Comparison of ENCODE assay signal across 10 cellular contexts in genomic region chr6:89035252-89036106, GRCh38. TPM values are rescaled to one million over a fixed set of nuclear protein-coding genes. Genes with fewer than 3 reads are reported as not detected.
DNase-seq lines count a peak whose midpoint lies in the region; ATAC-seq and TF ChIP-seq lines count a peak whose summit lies in the region.
"Had no signal": no experiment of that assay in that cellular context is flagged by ENCODE, and none has a peak within 500 bp of the region (broad histone marks: within the 10 kb centered on the region; RNA-seq: fewer than 3 reads in every experiment).

No MANE protein-coding gene starts in this region.

- WGBS in lung, 2 donors: 36 to 56% methylated on average over 14 of the region's 14 CpGs

- no peak overlapping the region for H3K4me3 Mint-ChIP-seq in activated T-cell treated with anti-CD3 and anti-CD28 coated beads, Interleukin-2, amount 50 U/mL, for 72 hours
- H3K4me3 Mint-ChIP-seq: activated B cell treated with CpG ODN at 0.5 μM for 24 hours; CD4-positive, CD25-positive, alpha-beta regulatory T cell had no signal

- H3K27ac ChIP-seq in lung (ENCODE audit: low read depth in 1 of 2, low read length in 1 of 2) (peak overlapping the region; percentile 85 to 96), upper lobe of right lung (peak overlapping the region; percentile 91)

- DNase-seq in activated T-cell treated with anti-CD3 and anti-CD28 coated beads, Interleukin-2, amount 50 U/mL, for 72 hours: no peak
- DNase-seq in activated T-cell treated with anti-CD3 and anti-CD28 coated beads for 4 hours (no peak), cardiac fibroblast (ENCODE audit: low read depth in 2 of 2) (peak; percentile 99 to 100), lung (ENCODE audit: low spot score) (peak; percentile 83), upper lobe of right lung (peak; percentile 78), GM13977 (ENCODE audit: low spot score) (no peak)
- DNase-seq in stimulated activated CD4-positive, alpha-beta T cell treated with anti-CD3 and anti-CD28 coated beads, Interleukin-2, amount 100 ng/mL, for 48 hours: no peak
- DNase-seq: activated B cell treated with CpG ODN at 0.5 μM for 24 hours; CD4-positive, CD25-positive, alpha-beta regulatory T cell had no signal

- no peaks in the 10 kb centered on the region for H3K27me3 Mint-ChIP-seq in activated T-cell treated with anti-CD3 and anti-CD28 coated beads, Interleukin-2, amount 50 U/mL, for 72 hours (ENCODE audit: low read depth)
- H3K27me3 Mint-ChIP-seq: CD4-positive, CD25-positive, alpha-beta regulatory T cell had no signal

- H3K4me3 ChIP-seq in cardiac fibroblast (replicated peaks in 1 of 2; ENCODE audit: low read depth in 2 of 2, low read length in 2 of 2) (peak overlapping the region; percentile 4 to 6), lung (no peak overlapping the region), upper lobe of right lung (peak overlapping the region; percentile 31)

- no peaks in the 10 kb centered on the region for H3K36me3 ChIP-seq in lung (ENCODE audit: control insufficient read depth in 2 of 2, insufficient read depth in 2 of 2, low read length in 2 of 2)
- no peaks in the 10 kb centered on the region for H3K36me3 ChIP-seq in upper lobe of right lung

- H3K9me3 ChIP-seq in lung (ENCODE audit: control insufficient read depth in 2 of 2, insufficient read depth in 1 of 2, low read length in 1 of 2) (peaks cover 0 to 4% of the 10 kb centered on the region in 2 donors), upper lobe of right lung (no peaks in the 10 kb centered on the region)

- H3K9me3 Mint-ChIP-seq in activated T-cell treated with anti-CD3 and anti-CD28 coated beads, Interleukin-2, amount 50 U/mL, for 72 hours: peaks cover 14 to 15% of the 10 kb centered on the region in 2 donors

- in situ Hi-C loops in GM13977 (cut with MboI; ENCODE audit: low pct_unique_long_range_greater_than_20kb, low sequenced_read_pairs, unreplicated experiment): no loop called here

- H3K4me1 ChIP-seq in lung (ENCODE audit: control insufficient read depth in 2 of 2, insufficient read depth in 2 of 2, low read length in 2 of 2) (peaks cover 2 to 3% of the 10 kb centered on the region in 2 donors), upper lobe of right lung (peaks cover 27% of the 10 kb centered on the region)

- intact Hi-C loops in upper lobe of right lung (cut with DNase I): no loop called here

- ATAC-seq in activated T-cell treated with anti-CD3 and anti-CD28 coated beads, Interleukin-2, amount 50 U/mL, for 72 hours (replicated peaks in 1 of 2): no peak
- ATAC-seq in lung (ENCODE audit: insufficient read depth, low FRiP score) (peak; percentile 83), upper lobe of right lung (peak; percentile 84), GM21381 (IDR thresholded peaks at IDR 0.05; ENCODE audit: unreplicated experiment) (no peak)

- H3K27me3 ChIP-seq in lung (ENCODE audit: control insufficient read depth, insufficient read depth): no peaks in the 10 kb centered on the region
- no peaks in the 10 kb centered on the region for H3K27me3 ChIP-seq in upper lobe of right lung

- TF ChIP-seq CTCF in cardiac fibroblast (IDR thresholded peaks at IDR 0.05; ENCODE audit: low read depth, low read length) (no peak), lung (IDR thresholded peaks at IDR 0.05; ENCODE audit: control extremely low read depth, extremely low read depth) (no peak), upper lobe of right lung (IDR thresholded peaks at IDR 0.05) (no peak), GM13977 (IDR thresholded peaks at IDR 0.05; ENCODE audit: extremely low read depth, insufficient read depth, missing control alignments) (no peak)

- no peaks in the 10 kb centered on the region for H3K4me1 Mint-ChIP-seq in activated T-cell treated with anti-CD3 and anti-CD28 coated beads, Interleukin-2, amount 50 U/mL, for 72 hours (ENCODE audit: low read depth)
- H3K4me1 Mint-ChIP-seq: activated B cell treated with CpG ODN at 0.5 μM for 24 hours had no signal

- H3K27ac Mint-ChIP-seq in activated T-cell treated with anti-CD3 and anti-CD28 coated beads, Interleukin-2, amount 50 U/mL, for 72 hours: peak overlapping the region; percentile 28
- H3K27ac Mint-ChIP-seq: activated B cell treated with CpG ODN at 0.5 μM for 24 hours; CD4-positive, CD25-positive, alpha-beta regulatory T cell had no signal

- H3K36me3 Mint-ChIP-seq in activated T-cell treated with anti-CD3 and anti-CD28 coated beads, Interleukin-2, amount 50 U/mL, for 72 hours (ENCODE audit: insufficient read depth in 2 of 2): peaks cover 7 to 13% of the 10 kb centered on the region in 2 donors

RNA-seq across cellular contexts. Expression of gene PNRC1, which starts 45.1 kb away (rescaled TPM):
- 100 to 1,000 TPM; 119 to 137 TPM for total RNA-seq in activated T-cell treated with anti-CD3 and anti-CD28 coated beads, Interleukin-2, amount 50 U/mL, for 72 hours
- 100 to 1,000 TPM; 127 to 329 TPM for total RNA-seq in lung
- 100 to 1,000 TPM in 1 of 2 donors, 10 to 100 TPM in 1; 54.9 to 155 TPM for polyA plus RNA-seq in lung
- total RNA-seq in upper lobe of right lung: 183 TPM

Comparison
In these comparisons a context has a peak if more than half of its experiments do, and no peak if none do; other contexts are left out.
1. ATAC-seq: peak in lung (single experiment) and upper lobe of right lung (single experiment); none in activated T-cell treated with anti-CD3 and anti-CD28 coated beads, Interleukin-2, amount 50 U/mL, for 72 hours (0 of 2) and GM21381 (single experiment).
2. DNase-seq: peak in cardiac fibroblast (2 of 2), lung (single experiment) and upper lobe of right lung (single experiment); none in activated T-cell treated with anti-CD3 and anti-CD28 coated beads, Interleukin-2, amount 50 U/mL, for 72 hours (0 of 2), activated T-cell treated with anti-CD3 and anti-CD28 coated beads for 4 hours (single experiment), GM13977 (single experiment) and stimulated activated CD4-positive, alpha-beta T cell treated with anti-CD3 and anti-CD28 coated beads, Interleukin-2, amount 100 ng/mL, for 48 hours (0 of 2).